In the genomic region with DNA sequence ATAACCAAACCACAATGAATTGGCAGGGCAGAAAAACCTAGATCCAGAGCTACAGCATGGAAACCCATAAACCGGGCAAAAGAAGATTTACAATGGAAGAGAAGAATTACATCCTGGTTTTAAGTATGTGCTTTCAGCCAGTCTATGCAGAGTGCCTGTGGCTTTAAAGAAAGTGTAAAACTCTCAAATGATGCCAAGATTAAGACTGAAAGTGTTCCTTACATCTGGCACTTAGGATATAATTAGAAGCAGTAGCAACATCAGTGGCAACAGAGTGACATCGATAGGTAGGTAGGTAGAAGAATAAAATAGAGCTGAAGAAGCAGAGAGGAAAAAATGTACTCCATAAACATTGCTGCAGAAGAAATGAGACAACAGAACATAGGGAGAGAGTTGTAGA, we compare ENCODE assay signal across 25 cellular contexts.
"Had no signal": no experiment of that assay in that cellular context is flagged by ENCODE, and none has a peak within 500 bp of the region (broad histone marks: within the 10 kb centered on the region; RNA-seq: fewer than 3 reads in every experiment).

No MANE protein-coding gene starts in this region.

- H3K27ac ChIP-seq: esophagus squamous epithelium, heart right ventricle, neural progenitor cell, parathyroid adenoma, spleen, testis, tibial artery had no signal

- H2AFZ ChIP-seq: neural progenitor cell, parathyroid adenoma had no signal

- FAIRE-seq: endometrium, islet of Langerhans had no signal

- DNase-seq: cortex of kidney; effector memory CD8-positive, alpha-beta T cell; erythroblast; esophagus squamous epithelium; foreskin melanocyte; glutamatergic neuron; heart right ventricle; hippocampal formation; left colon; mesenchymal stem cell; mucosa of descending colon; naive B cell; spleen; stimulated activated CD4-positive, alpha-beta T cell treated with anti-CD3 and anti-CD28 coated beads, Interleukin-4, amount 100 ng/mL, for 4 hours; stimulated activated naive CD8-positive, alpha-beta T cell treated with anti-CD3 and anti-CD28 coated beads, Interleukin-15, Interleukin-2, amounts not matched to agents 100 U/mL and 50 U/mL, for 24 hours; substantia nigra; testis; tibial artery had no signal

- H3K4me1 ChIP-seq: esophagus squamous epithelium, parathyroid adenoma, spleen, testis, tibial artery had no signal

- H3K36me3 ChIP-seq: esophagus squamous epithelium, heart right ventricle, neural progenitor cell, spleen, tibial artery had no signal

- H3K27me3 ChIP-seq: esophagus squamous epithelium, heart right ventricle, neural progenitor cell, spleen, testis, tibial artery had no signal

- H3K9ac ChIP-seq: neural progenitor cell, parathyroid adenoma had no signal

- H3K9me3 ChIP-seq: esophagus squamous epithelium, heart right ventricle, mucosa of descending colon, testis, tibial artery had no signal

- H3K4me3 ChIP-seq: esophagus squamous epithelium, heart right ventricle, mucosa of descending colon, neural progenitor cell, skin epidermis, spleen, testis, tibial artery had no signal

- H3K4me2 ChIP-seq: neural progenitor cell had no signal

- ATAC-seq: effector memory CD8-positive, alpha-beta T cell; left colon; mucosa of descending colon; natural killer cell treated with Interleukin-12 subunit alpha and Interleukin-12 subunit beta and Interleukin-15 and Interleukin-18, amount 100 ng/mL, for 72 hours; stimulated activated memory B cell treated with anti-CD40 and anti-IgM and Interleukin-4, amounts not matched to agents 10 μg/mL and 1 μg/mL and 100 μg/mL, for 72 hours; stimulated activated naive CD8-positive, alpha-beta T cell treated with anti-CD3 and anti-CD28 coated beads, Interleukin-15, Interleukin-2, amounts not matched to agents 100 U/mL and 50 U/mL, for 24 hours had no signal

- H3K79me2 ChIP-seq: parathyroid adenoma had no signal
